9 cellular contexts compared by ENCODE assay signal in genomic region chr2:124024491-124025348, GRCh38. TPM values are rescaled to one million over a fixed set of nuclear protein-coding genes. Genes with fewer than 3 reads are reported as not detected.
DNase-seq lines count a peak whose midpoint lies in the region; ATAC-seq and TF ChIP-seq lines count a peak whose summit lies in the region.
"Had no signal": no experiment of that assay in that cellular context is flagged by ENCODE, and none has a peak within 500 bp of the region (broad histone marks: within the 10 kb centered on the region; RNA-seq: fewer than 3 reads in every experiment).

CNTNAP5 (plus strand) TSS chr2:124025287; CDS start chr2:124025651, 364 bp downstream.

- H3K36me3 ChIP-seq in stomach: no peaks in the 10 kb centered on the region

- H3K27ac ChIP-seq in stomach: no peak within 1 kb of the TSS
- H3K27ac ChIP-seq: epithelial cell of prostate had no signal

- POLR2A ChIA-PET in GM10248 (lab: Yijun Ruan, JAX): no interaction called here

- no peak for TF ChIP-seq EP300 in stomach (IDR thresholded peaks at IDR 0.05)

- ATAC-seq in GM18873 (IDR thresholded peaks at IDR 0.05; ENCODE audit: low FRiP score, unreplicated experiment) (no peak), HG03135 (IDR thresholded peaks at IDR 0.05; ENCODE audit: unreplicated experiment) (no peak)

- H3K36me3 Mint-ChIP-seq in immature natural killer cell: no peaks in the 10 kb centered on the region

- H3K4me3 ChIP-seq in stomach: peak within 1 kb of the TSS in 3 of 4 donors; percentile 7 to 32 (median 20)

- intact Hi-C loops in stomach (cut with DNase I; ENCODE audit: low total_unique reads): no loop called here

- TF ChIP-seq CTCF in GM10248 (IDR thresholded peaks at IDR 0.05; ENCODE audit: control extremely low read depth, extremely low read depth, low read depth, missing control alignments) (no peak), stomach (IDR thresholded peaks at IDR 0.05) (no peak)

- H3K27me3 ChIP-seq in stomach: peaks cover 0 to 45% (median 24%) of the 10 kb centered on the region in 3 donors

- H3K27ac Mint-ChIP-seq in immature natural killer cell: no peak within 1 kb of the TSS

- no peak for TF ChIP-seq POLR2A in stomach (IDR thresholded peaks at IDR 0.05)

- CTCF ChIA-PET in GM10248 (lab: Yijun Ruan, JAX): interaction anchor here (1.0 to 2.3 kb wide), 4 partner anchors 11 to 41 kb away, joined by 3 to 9 read pairs (median 3); no protein-coding TSS in a partner anchor

- H3K9me3 Mint-ChIP-seq in immature natural killer cell: peaks cover 2 to 23% (median 7%) of the 10 kb centered on the region in 6 donors

- H3K4me1 Mint-ChIP-seq in immature natural killer cell: peaks cover 0 to 2% of the 10 kb centered on the region in 2 donors

- WGBS in stomach, 5 donors: 3 to 5% (median 5%) methylated on average over 46 to 60 of the region's 60 CpGs

- DNase-seq in GM10248 (ENCODE audit: extremely low spot score) (peak; percentile 43), NCI-H146 treated with DMSO at 0.1 percent for 48 hours (lab: John Stamatoyannopoulos, UW; ENCODE audit: unreplicated experiment) (peak; percentile 62), astrocyte of the hippocampus (ENCODE audit: low read depth, low spot score) (peak; percentile 63), immature natural killer cell (peak; percentile 8 to 18 (median 15)), stomach (peak; percentile 46), NOMO-1 treated with DMSO at 0.1 percent for 48 hours (lab: John Stamatoyannopoulos, UW; ENCODE audit: unreplicated experiment) (no peak)

- H3K4me1 ChIP-seq in stomach: peaks cover 0 to 17% (median 12%) of the 10 kb centered on the region in 4 donors

- peaks cover 0 to 7% (median 0%) of the 10 kb centered on the region in 4 donors for H3K9me3 ChIP-seq in stomach

- H3K27me3 Mint-ChIP-seq in immature natural killer cell (ENCODE audit: low read depth in 3 of 3): peaks cover 5 to 10% (median 7%) of the 10 kb centered on the region in 3 donors

- H3K4me3 Mint-ChIP-seq in immature natural killer cell: peak within 1 kb of the TSS in 2 of 5 donors; percentile 23 to 30

RNA-seq across cellular contexts. Expression of gene CNTNAP5, which starts in this region (rescaled TPM):
- not detected for polyA plus RNA-seq in immature natural killer cell
- 1 to 10 TPM in 1 of 5 donors, not detected in 4; 1.3 TPM for total RNA-seq in stomach
- polyA plus RNA-seq in stomach: not detected

Comparison
In these comparisons a context has a peak if more than half of its experiments do, and no peak if none do; other contexts are left out.
1. Peak in DNase-seq in immature natural killer cell; RNA of the gene not detected or under 1 TPM.